25 cellular contexts compared by ENCODE assay signal in the genomic region with DNA sequence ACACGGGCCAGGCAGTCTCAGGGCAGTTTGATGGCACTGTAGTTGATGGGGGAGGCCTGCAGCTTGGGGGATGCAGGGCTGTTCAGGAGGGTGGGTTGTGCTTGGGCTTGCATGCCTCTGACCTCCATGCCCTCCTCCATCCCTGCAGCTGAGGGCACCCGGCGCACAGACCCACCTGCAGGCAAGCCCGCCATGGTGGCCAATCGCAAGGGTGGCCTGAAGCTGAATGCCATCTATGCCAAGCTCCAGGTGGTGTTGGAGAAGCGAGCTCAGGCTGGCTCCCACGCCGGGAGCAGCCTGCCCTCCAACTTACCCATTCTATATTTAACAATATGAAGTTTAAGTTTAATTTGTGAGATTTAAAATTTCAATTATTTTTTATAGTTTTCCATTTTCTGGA.
"Had no signal": no experiment of that assay in that cellular context is flagged by ENCODE, and none has a peak within 500 bp of the region (broad histone marks: within the 10 kb centered on the region; RNA-seq: fewer than 3 reads in every experiment).

No MANE protein-coding gene starts in this region.

- H3K36me3 ChIP-seq: colonic mucosa, esophagus muscularis mucosa, esophagus squamous epithelium, gastrocnemius medialis, gastroesophageal sphincter had no signal

- H3K27me3 ChIP-seq: colonic mucosa, dorsolateral prefrontal cortex, esophagus muscularis mucosa, esophagus squamous epithelium, foreskin keratinocyte, gastrocnemius medialis, gastroesophageal sphincter had no signal

- DNase-seq: cerebellar nuclear complex; colonic mucosa; cortex of kidney; dorsolateral prefrontal cortex; effector CD4-positive, alpha-beta T cell; effector CD8-positive, alpha-beta T cell; effector memory CD4-positive, alpha-beta T cell; effector memory CD8-positive, alpha-beta T cell; endodermal cell; erythroblast; esophagus squamous epithelium; foreskin fibroblast; foreskin keratinocyte; foreskin melanocyte; gastrocnemius medialis; glutamatergic neuron; head of caudate nucleus had no signal

- H3K27ac ChIP-seq: colonic mucosa, coronary artery, dorsolateral prefrontal cortex, epithelial cell of prostate, esophagus muscularis mucosa, esophagus squamous epithelium, foreskin keratinocyte, gastrocnemius medialis, gastroesophageal sphincter had no signal

- H3K4me1 ChIP-seq: colonic mucosa, esophagus squamous epithelium, foreskin keratinocyte, gastrocnemius medialis had no signal

- H3K4me3 ChIP-seq: colonic mucosa, coronary artery, dorsolateral prefrontal cortex, esophagus muscularis mucosa, esophagus squamous epithelium, gastrocnemius medialis, gastroesophageal sphincter had no signal

- FAIRE-seq: colon, endometrium, endothelial cell of umbilical vein, frontal cortex had no signal

- H3K9me3 ChIP-seq: colonic mucosa, esophagus muscularis mucosa, esophagus squamous epithelium, gastrocnemius medialis, gastroesophageal sphincter had no signal
